Comparison of ENCODE assay signal across 28 cellular contexts in the genomic region with DNA sequence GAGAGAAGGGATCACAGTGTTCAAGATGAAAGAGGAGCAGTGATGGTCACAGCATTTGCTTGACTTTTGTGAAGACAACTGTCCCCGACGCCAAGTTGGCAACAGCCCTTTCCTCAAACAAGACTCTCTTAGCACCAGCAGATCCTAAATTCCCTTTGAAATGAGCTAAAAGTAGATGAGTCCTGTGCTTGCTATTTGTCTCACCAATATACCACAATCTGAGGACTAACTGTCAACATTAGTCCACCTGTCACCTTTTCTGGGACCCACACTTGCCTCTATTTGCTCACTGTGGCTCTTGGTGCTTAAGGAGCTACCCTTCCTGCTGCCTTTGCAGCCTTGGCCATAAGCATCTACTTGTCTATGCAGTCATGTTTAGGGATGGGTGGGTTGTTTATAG. TPM values are rescaled to one million over a fixed set of nuclear protein-coding genes. Genes with fewer than 3 reads are reported as not detected.
"Had no signal": no experiment of that assay in that cellular context is flagged by ENCODE, and none has a peak within 500 bp of the region (broad histone marks: within the 10 kb centered on the region; RNA-seq: fewer than 3 reads in every experiment).

No MANE protein-coding gene starts in this region.

- H3K4me3 Mint-ChIP-seq: immature natural killer cell; naive thymus-derived CD8-positive, alpha-beta T cell; nephron; neural crest cell; stimulated activated naive CD8-positive, alpha-beta T cell treated with anti-CD3 and anti-CD28 coated beads, Interleukin-15, Interleukin-2, amounts not matched to agents 100 ng/mL and 50 ng/mL, for 24 hours had no signal

- H3K9me3 ChIP-seq: left ventricle myocardium inferior, mucosa of descending colon, pancreas, prostate gland, suprapubic skin, thoracic aorta, tibial artery, upper lobe of right lung had no signal

- H3K27me3 Mint-ChIP-seq: naive thymus-derived CD8-positive, alpha-beta T cell; stimulated activated naive CD8-positive, alpha-beta T cell treated with anti-CD3 and anti-CD28 coated beads, Interleukin-15, Interleukin-2, amounts not matched to agents 100 ng/mL and 50 ng/mL, for 24 hours had no signal

- H3K9me3 Mint-ChIP-seq: immature natural killer cell; naive thymus-derived CD8-positive, alpha-beta T cell; nephron; neural crest cell; stimulated activated naive CD8-positive, alpha-beta T cell treated with anti-CD3 and anti-CD28 coated beads, Interleukin-15, Interleukin-2, amounts not matched to agents 100 ng/mL and 50 ng/mL, for 24 hours had no signal

- ATAC-seq: mucosa of descending colon; naive thymus-derived CD8-positive, alpha-beta T cell; pancreas; right cardiac atrium; sciatic nerve; upper lobe of right lung had no signal

- H3K27ac Mint-ChIP-seq: nephron; stimulated activated naive CD8-positive, alpha-beta T cell treated with anti-CD3 and anti-CD28 coated beads, Interleukin-15, Interleukin-2, amounts not matched to agents 100 ng/mL and 50 ng/mL, for 24 hours had no signal

- H3K4me1 Mint-ChIP-seq: immature natural killer cell, nephron, neural crest cell had no signal

- DNase-seq: hypothalamus; immature natural killer cell; left ventricle myocardium inferior; midbrain; mucosa of descending colon; naive thymus-derived CD8-positive, alpha-beta T cell; nucleus accumbens; pancreas; posterior cingulate gyrus; retina; right cardiac atrium; stimulated activated CD4-positive, alpha-beta T cell treated with anti-CD3 and anti-CD28 coated beads, Interleukin-12 subunit alpha, Interleukin-12 subunit beta, amount 100 ng/mL, for 4 hours; stimulated activated CD4-positive, alpha-beta T cell treated with anti-CD3 and anti-CD28 coated beads, Interleukin-15, amount 100 ng/mL, for 24 hours; stimulated activated CD4-positive, alpha-beta T cell treated with anti-CD3 and anti-CD28 coated beads, Interleukin-2, amount 100 ng/mL, for 24 hours; stimulated activated CD4-positive, alpha-beta T cell treated with anti-CD3 and anti-CD28 coated beads, Interleukin-4, amount 100 ng/mL, for 1 hour; stimulated activated naive CD4-positive, alpha-beta T cell; tibial artery; trophoblast cell; upper lobe of right lung had no signal

RNA-seq across cellular contexts. Expression of gene COL2A1, which starts 47.4 kb away (rescaled TPM):
- total RNA-seq: left ventricle myocardium inferior, mesenteric fat pad, right cardiac atrium, sciatic nerve, subcutaneous adipose tissue, suprapubic skin, upper lobe of right lung had no signal
